ENCODE assay signal across 1 cellular context in the genomic region with DNA sequence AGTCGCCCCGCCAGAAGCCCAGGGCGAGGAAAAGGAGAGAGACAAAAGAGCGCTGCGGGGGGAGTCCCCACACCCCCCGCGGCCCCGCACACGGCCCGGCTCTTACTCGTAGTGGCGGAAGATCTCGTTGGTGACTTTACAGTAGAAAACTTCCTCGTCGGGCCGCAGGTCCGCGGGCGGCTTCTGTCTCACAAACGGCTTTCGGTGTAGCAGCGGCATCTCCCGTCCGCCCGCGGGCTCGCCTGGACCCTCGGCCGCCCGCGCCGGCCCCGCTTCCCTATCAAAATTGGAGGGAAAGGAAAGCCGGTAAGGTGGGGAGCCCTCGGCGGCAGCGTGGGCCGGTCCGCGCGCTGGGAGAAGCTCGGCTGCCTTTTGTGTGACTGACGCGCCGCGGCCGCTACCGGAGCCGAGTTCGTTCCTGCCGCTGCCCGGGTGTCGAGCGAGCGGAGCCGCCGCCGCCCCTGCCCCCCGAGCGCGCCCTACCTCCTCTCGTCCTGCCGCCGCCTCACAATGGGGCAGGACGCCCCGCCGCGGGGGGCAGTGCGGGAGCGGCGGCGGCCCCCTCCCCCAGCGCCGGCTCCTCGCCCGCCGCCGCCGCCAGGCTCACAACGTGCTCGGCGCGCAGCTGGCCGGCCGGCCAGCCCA.
A peak's percentile ranks its signal among the peaks of the same experiment; 100 is the strongest.
TF ChIP-seq lines count a peak whose summit lies in the region.

No MANE protein-coding gene starts in this region.

TF ChIP-seq in HepG2, 621 proteins besides CTCF, POLR2A, EP300 and RAD21 (continued from another document and continues in another):
- TF ChIP-seq ZNF431 (CRISPR knock-in tag; IDR thresholded peaks at IDR 0.05; ENCODE audit: borderline replicate concordance, low read depth) (no peak), PRPF4 (IDR thresholded peaks at IDR 0.05; ENCODE audit: low read depth, low read length, poor library complexity, severe bottlenecking) (no peak), CEBPB (IDR thresholded peaks at IDR 0.05; ENCODE audit: borderline replicate concordance, low read depth, low read length) (no peak), FOXC1 (CRISPR knock-in tag; IDR thresholded peaks at IDR 0.05; ENCODE audit: borderline replicate concordance) (peak; percentile 12; the same call in 1 of the 2 replicates), SNAPC2 (CRISPR knock-in tag; IDR thresholded peaks at IDR 0.05) (no peak), JUND (CRISPR knock-in tag; IDR thresholded peaks at IDR 0.05) (0 out of 2 replicates have a peak, but pooled peaks have one; percentile 36), NR2C2 (CRISPR knock-in tag; IDR thresholded peaks at IDR 0.05; ENCODE audit: borderline replicate concordance) (no peak), ZNF501 (CRISPR knock-in tag; IDR thresholded peaks at IDR 0.05) (no peak; the same call in 1 of the 2 replicates), NCOR1 (IDR thresholded peaks at IDR 0.05; ENCODE audit: borderline replicate concordance, low read length) (no peak), ZNF296 (CRISPR knock-in tag; conservative IDR thresholded peaks at IDR 0.05) (no peak), TBX2 (CRISPR knock-in tag; IDR thresholded peaks at IDR 0.05; ENCODE audit: borderline replicate concordance) (no peak; the same call in 1 of the 2 replicates), KDM6A (CRISPR knock-in tag; IDR thresholded peaks at IDR 0.05; ENCODE audit: low read depth) (no peak), PTBP1 (IDR thresholded peaks at IDR 0.05; ENCODE audit: low read depth, low read length, poor library complexity, severe bottlenecking) (peak; percentile 91), ZNF232 (CRISPR knock-in tag; IDR thresholded peaks at IDR 0.05; ENCODE audit: borderline replicate concordance) (peak; percentile 14; the same call in 1 of the 2 replicates), TCF7 (IDR thresholded peaks at IDR 0.05; ENCODE audit: low read depth) (0 out of 2 replicates have a peak, but pooled peaks have one; percentile 6), ZFP82 (CRISPR knock-in tag; IDR thresholded peaks at IDR 0.05; ENCODE audit: borderline replicate concordance) (no peak), ZC3H4 (CRISPR knock-in tag; IDR thresholded peaks at IDR 0.05; ENCODE audit: borderline replicate concordance) (no peak), U2AF2 (IDR thresholded peaks at IDR 0.05; ENCODE audit: low read depth, low read length) (no peak), STAG1 (CRISPR knock-in tag; IDR thresholded peaks at IDR 0.05) (peak; percentile 41), ZNF598 (CRISPR knock-in tag; IDR thresholded peaks at IDR 0.05; ENCODE audit: borderline replicate concordance) (no peak)
- TF ChIP-seq, protein P1, sequence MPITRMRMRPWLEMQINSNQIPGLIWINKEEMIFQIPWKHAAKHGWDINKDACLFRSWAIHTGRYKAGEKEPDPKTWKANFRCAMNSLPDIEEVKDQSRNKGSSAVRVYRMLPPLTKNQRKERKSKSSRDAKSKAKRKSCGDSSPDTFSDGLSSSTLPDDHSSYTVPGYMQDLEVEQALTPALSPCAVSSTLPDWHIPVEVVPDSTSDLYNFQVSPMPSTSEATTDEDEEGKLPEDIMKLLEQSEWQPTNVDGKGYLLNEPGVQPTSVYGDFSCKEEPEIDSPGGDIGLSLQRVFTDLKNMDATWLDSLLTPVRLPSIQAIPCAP (CRISPR knock-in tag; IDR thresholded peaks at IDR 0.05; ENCODE audit: low read depth), result no peak
- TF ChIP-seq, protein P2, sequence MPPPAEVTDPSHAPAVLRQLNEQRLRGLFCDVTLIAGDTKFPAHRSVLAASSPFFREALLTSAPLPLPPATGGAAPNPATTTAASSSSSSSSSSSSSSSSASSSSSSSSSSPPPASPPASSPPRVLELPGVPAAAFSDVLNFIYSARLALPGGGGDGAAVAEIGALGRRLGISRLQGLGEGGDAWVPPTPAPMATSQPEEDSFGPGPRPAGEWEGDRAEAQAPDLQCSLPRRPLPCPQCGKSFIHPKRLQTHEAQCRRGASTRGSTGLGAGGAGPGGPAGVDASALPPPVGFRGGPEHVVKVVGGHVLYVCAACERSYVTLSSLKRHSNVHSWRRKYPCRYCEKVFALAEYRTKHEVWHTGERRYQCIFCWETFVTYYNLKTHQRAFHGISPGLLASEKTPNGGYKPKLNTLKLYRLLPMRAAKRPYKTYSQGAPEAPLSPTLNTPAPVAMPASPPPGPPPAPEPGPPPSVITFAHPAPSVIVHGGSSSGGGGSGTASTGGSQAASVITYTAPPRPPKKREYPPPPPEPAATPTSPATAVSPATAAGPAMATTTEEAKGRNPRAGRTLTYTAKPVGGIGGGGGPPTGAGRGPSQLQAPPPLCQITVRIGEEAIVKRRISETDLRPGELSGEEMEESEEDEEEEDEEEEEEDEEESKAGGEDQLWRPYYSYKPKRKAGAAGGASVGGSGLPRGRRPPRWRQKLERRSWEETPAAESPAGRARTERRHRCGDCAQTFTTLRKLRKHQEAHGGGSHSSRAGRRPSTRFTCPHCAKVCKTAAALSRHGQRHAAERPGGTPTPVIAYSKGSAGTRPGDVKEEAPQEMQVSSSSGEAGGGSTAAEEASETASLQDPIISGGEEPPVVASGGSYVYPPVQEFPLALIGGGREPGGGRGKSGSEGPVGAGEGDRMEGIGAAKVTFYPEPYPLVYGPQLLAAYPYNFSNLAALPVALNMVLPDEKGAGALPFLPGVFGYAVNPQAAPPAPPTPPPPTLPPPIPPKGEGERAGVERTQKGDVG (CRISPR knock-in tag; IDR thresholded peaks at IDR 0.05; ENCODE audit: borderline replicate concordance), result no peak; the same call in 1 of the 2 replicates
- TF ChIP-seq, protein P3, sequence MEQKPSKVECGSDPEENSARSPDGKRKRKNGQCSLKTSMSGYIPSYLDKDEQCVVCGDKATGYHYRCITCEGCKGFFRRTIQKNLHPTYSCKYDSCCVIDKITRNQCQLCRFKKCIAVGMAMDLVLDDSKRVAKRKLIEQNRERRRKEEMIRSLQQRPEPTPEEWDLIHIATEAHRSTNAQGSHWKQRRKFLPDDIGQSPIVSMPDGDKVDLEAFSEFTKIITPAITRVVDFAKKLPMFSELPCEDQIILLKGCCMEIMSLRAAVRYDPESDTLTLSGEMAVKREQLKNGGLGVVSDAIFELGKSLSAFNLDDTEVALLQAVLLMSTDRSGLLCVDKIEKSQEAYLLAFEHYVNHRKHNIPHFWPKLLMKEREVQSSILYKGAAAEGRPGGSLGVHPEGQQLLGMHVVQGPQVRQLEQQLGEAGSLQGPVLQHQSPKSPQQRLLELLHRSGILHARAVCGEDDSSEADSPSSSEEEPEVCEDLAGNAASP (CRISPR knock-in tag; IDR thresholded peaks at IDR 0.05; ENCODE audit: borderline replicate concordance), result no peak; the same call in 1 of the 2 replicates
- TF ChIP-seq, protein P4, sequence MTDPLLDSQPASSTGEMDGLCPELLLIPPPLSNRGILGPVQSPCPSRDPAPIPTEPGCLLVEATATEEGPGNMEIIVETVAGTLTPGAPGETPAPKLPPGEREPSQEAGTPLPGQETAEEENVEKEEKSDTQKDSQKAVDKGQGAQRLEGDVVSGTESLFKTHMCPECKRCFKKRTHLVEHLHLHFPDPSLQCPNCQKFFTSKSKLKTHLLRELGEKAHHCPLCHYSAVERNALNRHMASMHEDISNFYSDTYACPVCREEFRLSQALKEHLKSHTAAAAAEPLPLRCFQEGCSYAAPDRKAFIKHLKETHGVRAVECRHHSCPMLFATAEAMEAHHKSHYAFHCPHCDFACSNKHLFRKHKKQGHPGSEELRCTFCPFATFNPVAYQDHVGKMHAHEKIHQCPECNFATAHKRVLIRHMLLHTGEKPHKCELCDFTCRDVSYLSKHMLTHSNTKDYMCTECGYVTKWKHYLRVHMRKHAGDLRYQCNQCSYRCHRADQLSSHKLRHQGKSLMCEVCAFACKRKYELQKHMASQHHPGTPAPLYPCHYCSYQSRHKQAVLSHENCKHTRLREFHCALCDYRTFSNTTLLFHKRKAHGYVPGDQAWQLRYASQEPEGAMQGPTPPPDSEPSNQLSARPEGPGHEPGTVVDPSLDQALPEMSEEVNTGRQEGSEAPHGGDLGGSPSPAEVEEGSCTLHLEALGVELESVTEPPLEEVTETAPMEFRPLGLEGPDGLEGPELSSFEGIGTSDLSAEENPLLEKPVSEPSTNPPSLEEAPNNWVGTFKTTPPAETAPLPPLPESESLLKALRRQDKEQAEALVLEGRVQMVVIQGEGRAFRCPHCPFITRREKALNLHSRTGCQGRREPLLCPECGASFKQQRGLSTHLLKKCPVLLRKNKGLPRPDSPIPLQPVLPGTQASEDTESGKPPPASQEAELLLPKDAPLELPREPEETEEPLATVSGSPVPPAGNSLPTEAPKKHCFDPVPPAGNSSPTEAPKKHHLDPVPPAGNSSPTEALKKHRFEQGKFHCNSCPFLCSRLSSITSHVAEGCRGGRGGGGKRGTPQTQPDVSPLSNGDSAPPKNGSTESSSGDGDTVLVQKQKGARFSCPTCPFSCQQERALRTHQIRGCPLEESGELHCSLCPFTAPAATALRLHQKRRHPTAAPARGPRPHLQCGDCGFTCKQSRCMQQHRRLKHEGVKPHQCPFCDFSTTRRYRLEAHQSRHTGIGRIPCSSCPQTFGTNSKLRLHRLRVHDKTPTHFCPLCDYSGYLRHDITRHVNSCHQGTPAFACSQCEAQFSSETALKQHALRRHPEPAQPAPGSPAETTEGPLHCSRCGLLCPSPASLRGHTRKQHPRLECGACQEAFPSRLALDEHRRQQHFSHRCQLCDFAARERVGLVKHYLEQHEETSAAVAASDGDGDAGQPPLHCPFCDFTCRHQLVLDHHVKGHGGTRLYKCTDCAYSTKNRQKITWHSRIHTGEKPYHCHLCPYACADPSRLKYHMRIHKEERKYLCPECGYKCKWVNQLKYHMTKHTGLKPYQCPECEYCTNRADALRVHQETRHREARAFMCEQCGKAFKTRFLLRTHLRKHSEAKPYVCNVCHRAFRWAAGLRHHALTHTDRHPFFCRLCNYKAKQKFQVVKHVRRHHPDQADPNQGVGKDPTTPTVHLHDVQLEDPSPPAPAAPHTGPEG (CRISPR knock-in tag; IDR thresholded peaks at IDR 0.05), result peak; percentile 83; the same call in 1 of the 2 replicates
- TF ChIP-seq, protein P5, sequence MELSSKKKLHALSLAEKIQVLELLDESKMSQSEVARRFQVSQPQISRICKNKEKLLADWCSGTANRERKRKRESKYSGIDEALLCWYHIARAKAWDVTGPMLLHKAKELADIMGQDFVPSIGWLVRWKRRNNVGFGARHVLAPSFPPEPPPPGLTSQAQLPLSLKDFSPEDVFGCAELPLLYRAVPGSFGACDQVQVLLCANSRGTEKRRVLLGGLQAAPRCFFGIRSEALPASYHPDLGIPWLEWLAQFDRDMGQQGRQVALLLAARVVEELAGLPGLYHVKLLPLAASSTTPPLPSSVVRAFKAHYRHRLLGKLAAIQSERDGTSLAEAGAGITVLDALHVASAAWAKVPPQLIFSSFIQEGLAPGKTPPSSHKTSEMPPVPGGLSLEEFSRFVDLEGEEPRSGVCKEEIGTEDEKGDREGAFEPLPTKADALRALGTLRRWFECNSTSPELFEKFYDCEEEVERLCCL (CRISPR knock-in tag; IDR thresholded peaks at IDR 0.05; ENCODE audit: borderline replicate concordance), result no peak
- TF ChIP-seq, protein P6, sequence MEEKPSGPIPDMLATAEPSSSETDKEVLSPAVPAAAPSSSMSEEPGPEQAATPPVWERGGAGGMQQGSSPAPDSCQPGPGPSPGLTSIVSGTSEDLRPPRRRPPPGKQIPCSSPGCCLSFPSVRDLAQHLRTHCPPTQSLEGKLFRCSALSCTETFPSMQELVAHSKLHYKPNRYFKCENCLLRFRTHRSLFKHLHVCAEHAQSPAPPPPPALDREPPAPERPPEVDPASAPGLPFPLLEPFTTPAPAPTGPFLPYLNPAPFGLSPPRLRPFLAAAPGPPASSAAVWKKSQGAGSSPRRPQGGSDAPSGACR (CRISPR knock-in tag; IDR thresholded peaks at IDR 0.05), result no peak
- TF ChIP-seq, protein P7, sequence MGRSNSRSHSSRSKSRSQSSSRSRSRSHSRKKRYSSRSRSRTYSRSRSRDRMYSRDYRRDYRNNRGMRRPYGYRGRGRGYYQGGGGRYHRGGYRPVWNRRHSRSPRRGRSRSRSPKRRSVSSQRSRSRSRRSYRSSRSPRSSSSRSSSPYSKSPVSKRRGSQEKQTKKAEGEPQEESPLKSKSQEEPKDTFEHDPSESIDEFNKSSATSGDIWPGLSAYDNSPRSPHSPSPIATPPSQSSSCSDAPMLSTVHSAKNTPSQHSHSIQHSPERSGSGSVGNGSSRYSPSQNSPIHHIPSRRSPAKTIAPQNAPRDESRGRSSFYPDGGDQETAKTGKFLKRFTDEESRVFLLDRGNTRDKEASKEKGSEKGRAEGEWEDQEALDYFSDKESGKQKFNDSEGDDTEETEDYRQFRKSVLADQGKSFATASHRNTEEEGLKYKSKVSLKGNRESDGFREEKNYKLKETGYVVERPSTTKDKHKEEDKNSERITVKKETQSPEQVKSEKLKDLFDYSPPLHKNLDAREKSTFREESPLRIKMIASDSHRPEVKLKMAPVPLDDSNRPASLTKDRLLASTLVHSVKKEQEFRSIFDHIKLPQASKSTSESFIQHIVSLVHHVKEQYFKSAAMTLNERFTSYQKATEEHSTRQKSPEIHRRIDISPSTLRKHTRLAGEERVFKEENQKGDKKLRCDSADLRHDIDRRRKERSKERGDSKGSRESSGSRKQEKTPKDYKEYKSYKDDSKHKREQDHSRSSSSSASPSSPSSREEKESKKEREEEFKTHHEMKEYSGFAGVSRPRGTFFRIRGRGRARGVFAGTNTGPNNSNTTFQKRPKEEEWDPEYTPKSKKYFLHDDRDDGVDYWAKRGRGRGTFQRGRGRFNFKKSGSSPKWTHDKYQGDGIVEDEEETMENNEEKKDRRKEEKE (IDR thresholded peaks at IDR 0.05), result no peak
- TF ChIP-seq, protein P8, sequence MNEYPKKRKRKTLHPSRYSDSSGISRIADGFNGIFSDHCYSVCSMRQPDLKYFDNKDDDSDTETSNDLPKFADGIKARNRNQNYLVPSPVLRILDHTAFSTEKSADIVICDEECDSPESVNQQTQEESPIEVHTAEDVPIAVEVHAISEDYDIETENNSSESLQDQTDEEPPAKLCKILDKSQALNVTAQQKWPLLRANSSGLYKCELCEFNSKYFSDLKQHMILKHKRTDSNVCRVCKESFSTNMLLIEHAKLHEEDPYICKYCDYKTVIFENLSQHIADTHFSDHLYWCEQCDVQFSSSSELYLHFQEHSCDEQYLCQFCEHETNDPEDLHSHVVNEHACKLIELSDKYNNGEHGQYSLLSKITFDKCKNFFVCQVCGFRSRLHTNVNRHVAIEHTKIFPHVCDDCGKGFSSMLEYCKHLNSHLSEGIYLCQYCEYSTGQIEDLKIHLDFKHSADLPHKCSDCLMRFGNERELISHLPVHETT (CRISPR knock-in tag; conservative IDR thresholded peaks at IDR 0.05), result no peak; the same call in 1 of the 2 replicates
- TF ChIP-seq, protein P9, sequence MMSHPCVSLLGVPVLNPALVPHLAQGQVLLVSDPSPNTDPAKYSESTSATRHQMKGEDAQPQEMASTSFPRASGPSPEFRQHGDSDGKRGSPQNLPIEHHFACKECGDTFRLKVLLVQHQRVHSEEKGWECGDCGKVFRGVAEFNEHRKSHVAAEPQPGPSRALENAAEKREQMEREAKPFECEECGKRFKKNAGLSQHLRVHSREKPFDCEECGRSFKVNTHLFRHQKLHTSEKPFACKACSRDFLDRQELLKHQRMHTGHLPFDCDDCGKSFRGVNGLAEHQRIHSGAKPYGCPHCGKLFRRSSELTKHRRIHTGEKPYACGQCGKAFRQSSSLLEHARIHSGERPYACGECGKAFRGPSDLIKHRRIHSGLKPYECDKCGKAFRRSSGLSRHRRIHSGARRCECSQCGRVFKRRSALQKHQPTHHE (CRISPR knock-in tag; IDR thresholded peaks at IDR 0.05; ENCODE audit: borderline replicate concordance), result no peak
- TF ChIP-seq, protein P10, sequence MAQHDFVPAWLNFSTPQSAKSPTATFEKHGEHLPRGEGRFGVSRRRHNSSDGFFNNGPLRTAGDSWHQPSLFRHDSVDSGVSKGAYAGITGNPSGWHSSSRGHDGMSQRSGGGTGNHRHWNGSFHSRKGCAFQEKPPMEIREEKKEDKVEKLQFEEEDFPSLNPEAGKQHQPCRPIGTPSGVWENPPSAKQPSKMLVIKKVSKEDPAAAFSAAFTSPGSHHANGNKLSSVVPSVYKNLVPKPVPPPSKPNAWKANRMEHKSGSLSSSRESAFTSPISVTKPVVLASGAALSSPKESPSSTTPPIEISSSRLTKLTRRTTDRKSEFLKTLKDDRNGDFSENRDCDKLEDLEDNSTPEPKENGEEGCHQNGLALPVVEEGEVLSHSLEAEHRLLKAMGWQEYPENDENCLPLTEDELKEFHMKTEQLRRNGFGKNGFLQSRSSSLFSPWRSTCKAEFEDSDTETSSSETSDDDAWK (CRISPR knock-in tag; IDR thresholded peaks at IDR 0.05), result no peak
